ENCODE assay signal across 7 cellular contexts in the genomic region with DNA sequence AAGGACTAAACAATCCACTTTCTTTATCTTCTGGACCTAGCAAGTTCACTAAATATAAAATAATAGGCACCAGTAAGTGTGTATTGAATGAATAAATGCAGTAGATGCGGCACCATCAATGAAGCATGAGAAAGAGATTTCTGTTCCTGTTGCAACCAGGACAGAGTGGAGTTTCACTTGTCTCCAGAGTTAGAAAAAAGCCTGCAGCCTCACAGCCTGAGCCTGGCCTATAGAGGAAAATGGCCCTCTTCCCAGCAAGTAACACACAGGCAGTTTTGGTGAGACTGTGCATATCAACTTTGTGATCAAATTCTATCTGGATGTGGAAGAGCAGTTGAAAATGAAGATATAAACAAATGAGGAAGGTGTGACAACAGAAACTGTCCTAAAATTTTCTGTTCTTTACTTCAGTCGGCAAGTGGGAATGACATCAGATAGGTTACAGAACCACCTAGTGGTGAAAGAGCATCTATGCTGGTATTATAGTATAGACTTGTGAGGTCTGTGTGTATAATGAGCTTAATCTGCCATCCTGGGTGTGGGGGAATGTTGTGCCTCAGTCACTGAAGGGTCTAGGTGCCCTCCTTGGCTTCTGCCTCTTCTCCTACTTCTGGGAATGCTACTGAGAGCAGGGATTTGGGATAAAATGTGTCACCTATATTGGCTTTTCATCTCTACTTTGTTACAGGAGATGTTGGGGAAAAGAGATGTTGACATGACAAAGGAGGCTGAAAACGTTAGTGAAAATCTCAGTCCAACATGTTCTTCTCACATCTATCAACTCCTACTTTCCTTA. TPM values are rescaled to one million over a fixed set of nuclear protein-coding genes. Genes with fewer than 3 reads are reported as not detected.
DNase-seq lines count a peak whose midpoint lies in the region; ATAC-seq and TF ChIP-seq lines count a peak whose summit lies in the region.

No MANE protein-coding gene starts in this region.

- no peak overlapping the region for H3K27ac ChIP-seq in lower lobe of right lung

- ATAC-seq in GM21360 (IDR thresholded peaks at IDR 0.05; ENCODE audit: unreplicated experiment) (peak; percentile 98), HG03457 (IDR thresholded peaks at IDR 0.05; ENCODE audit: unreplicated experiment) (peak; percentile 98), lower lobe of right lung (peak; percentile 65 to 74)

- no peaks in the 10 kb centered on the region for H3K9me3 ChIP-seq in lower lobe of right lung

- DNase-seq in GF-D8 (lab: John Stamatoyannopoulos, UW) (peak; percentile 56), NOMO-1 treated with DMSO at 0.1 percent for 48 hours (lab: John Stamatoyannopoulos, UW; ENCODE audit: unreplicated experiment) (peak; percentile 84), cerebellar cortex (ENCODE audit: low spot score) (peak; percentile 54), lower lobe of right lung (no peak), occipital lobe (lab: John Stamatoyannopoulos, UW) (no peak)

- no peaks in the 10 kb centered on the region for H3K36me3 ChIP-seq in lower lobe of right lung

- H3K4me3 ChIP-seq in lower lobe of right lung, result no peak overlapping the region

- H3K27me3 ChIP-seq in lower lobe of right lung (ENCODE audit: low read depth), result no peaks in the 10 kb centered on the region

- intact Hi-C loops in lower lobe of right lung (cut with DNase I), result no loop called here

- peaks cover 4% of the 10 kb centered on the region for H3K4me1 ChIP-seq in lower lobe of right lung

- peak; percentile 51 for TF ChIP-seq CTCF in lower lobe of right lung (IDR thresholded peaks at IDR 0.05)

RNA-seq across cellular contexts. Expression of a gene that starts 28.2 kb away (rescaled TPM):
- total RNA-seq in lower lobe of right lung (46.4 TPM), occipital lobe (81.7 TPM)

RNA-seq across cellular contexts. Expression of a gene that starts 28.4 kb away (rescaled TPM):
- total RNA-seq in lower lobe of right lung, result 2.5 TPM
- total RNA-seq in occipital lobe, result 23.6 TPM

Comparison
In these comparisons a context has a peak if more than half of its experiments do, and no peak if none do; other contexts are left out.
1. DNase-seq: peak in GF-D8 (single experiment), NOMO-1 treated with DMSO at 0.1 percent for 48 hours (single experiment) and cerebellar cortex (single experiment); none in lower lobe of right lung (single experiment) and occipital lobe (single experiment).
2. Peak in every context shown above with its lines, with median percentiles within 50 percentile points of each other: ATAC-seq.